In genomic region chr22:28788601-28789000, GRCh38 we compare ENCODE assay signal across 20 cellular contexts.
"Had no signal": no experiment of that assay in that cellular context is flagged by ENCODE, and none has a peak within 500 bp of the region (broad histone marks: within the 10 kb centered on the region; RNA-seq: fewer than 3 reads in every experiment).

No MANE protein-coding gene starts in this region.

- H3K4me3 Mint-ChIP-seq: activated naive CD4-positive, alpha-beta T cell treated with anti-CD3 and anti-CD28 coated beads, Interleukin-2, amount 50 U/mL, for 24 hours; activated T-cell treated with anti-CD3 and anti-CD28 coated beads, Interleukin-2, amount 50 U/mL, for 72 hours; dendritic cell treated with granulocyte-macrophage colony-stimulating factor and Interleukin-4, amounts not matched to agents 40 ng/mL and 50 ng/mL, for 4 days; stimulated activated naive B cell treated with anti-CD40 and anti-IgM and Interleukin-4, amounts not matched to agents 10 μg/mL and 1 μg/mL and 100 μg/mL, for 72 hours; T-helper 1 cell treated with Interleukin-12 subunit alpha and Interleukin-12 subunit beta and Interleukin-4 antibody, amounts not matched to agents 30 μg/mL and 1 μg/mL, for 36 hours had no signal

- H3K27ac ChIP-seq: gastroesophageal sphincter, heart right ventricle, left ventricle myocardium inferior, upper lobe of right lung had no signal

- H3K9me3 Mint-ChIP-seq: activated naive CD4-positive, alpha-beta T cell treated with anti-CD3 and anti-CD28 coated beads, Interleukin-2, amount 50 U/mL, for 24 hours; activated T-cell treated with anti-CD3 and anti-CD28 coated beads, Interleukin-2, amount 50 U/mL, for 72 hours; dendritic cell treated with granulocyte-macrophage colony-stimulating factor and Interleukin-4, amounts not matched to agents 40 ng/mL and 50 ng/mL, for 4 days; naive thymus-derived CD4-positive, alpha-beta T cell; stimulated activated naive B cell treated with anti-CD40 and anti-IgM and Interleukin-4, amounts not matched to agents 10 μg/mL and 1 μg/mL and 100 μg/mL, for 72 hours; T-helper 1 cell treated with Interleukin-12 subunit alpha and Interleukin-12 subunit beta and Interleukin-4 antibody, amounts not matched to agents 30 μg/mL and 1 μg/mL, for 36 hours had no signal

- H3K9me3 ChIP-seq: gastroesophageal sphincter, heart right ventricle, left ventricle myocardium inferior, thoracic aorta, upper lobe of right lung had no signal

- H3K27me3 ChIP-seq: gastroesophageal sphincter, heart right ventricle, upper lobe of right lung had no signal

- H3K27ac Mint-ChIP-seq: activated naive CD4-positive, alpha-beta T cell treated with anti-CD3 and anti-CD28 coated beads, Interleukin-2, amount 50 U/mL, for 24 hours; activated T-cell treated with anti-CD3 and anti-CD28 coated beads, Interleukin-2, amount 50 U/mL, for 72 hours; dendritic cell treated with granulocyte-macrophage colony-stimulating factor and Interleukin-4, amounts not matched to agents 40 ng/mL and 50 ng/mL, for 4 days; stimulated activated naive B cell treated with anti-CD40 and anti-IgM and Interleukin-4, amounts not matched to agents 10 μg/mL and 1 μg/mL and 100 μg/mL, for 72 hours; T-helper 1 cell treated with Interleukin-12 subunit alpha and Interleukin-12 subunit beta and Interleukin-4 antibody, amounts not matched to agents 30 μg/mL and 1 μg/mL, for 36 hours had no signal

- H3K27me3 Mint-ChIP-seq: activated naive CD4-positive, alpha-beta T cell treated with anti-CD3 and anti-CD28 coated beads, Interleukin-2, amount 50 U/mL, for 24 hours; dendritic cell treated with granulocyte-macrophage colony-stimulating factor and Interleukin-4, amounts not matched to agents 40 ng/mL and 50 ng/mL, for 4 days; naive thymus-derived CD4-positive, alpha-beta T cell; stimulated activated naive B cell treated with anti-CD40 and anti-IgM and Interleukin-4, amounts not matched to agents 10 μg/mL and 1 μg/mL and 100 μg/mL, for 72 hours had no signal

- DNase-seq: activated CD4-positive, CD25-positive, alpha-beta regulatory T cell treated with anti-CD3 and anti-CD28 coated beads, Interleukin-2, amount 50 U/mL, for 72 hours; activated CD8-positive, alpha-beta memory T cell treated with anti-CD3 and anti-CD28 coated beads for 24 hours; activated CD8-positive, alpha-beta memory T cell treated with anti-CD3 and anti-CD28 coated beads, Interleukin-2, amount 50 U/mL, for 48 hours; activated effector memory CD4-positive, alpha-beta T cell treated with anti-CD3 and anti-CD28 coated beads, Interleukin-2, amount 50 U/mL, for 16 hours; activated T-cell treated with anti-CD3 and anti-CD28 coated beads, Interleukin-2, amount 50 U/mL, for 72 hours; effector CD8-positive, alpha-beta T cell; heart right ventricle; kidney glomerular epithelial cell; left ventricle myocardium inferior; mesendoderm; naive thymus-derived CD4-positive, alpha-beta T cell; retina; stimulated activated naive B cell treated with anti-CD40 and anti-IgM and Interleukin-4, amounts not matched to agents 10 μg/mL and 1 μg/mL and 100 μg/mL, for 72 hours; upper lobe of right lung had no signal

- ATAC-seq: activated T-cell treated with anti-CD3 and anti-CD28 coated beads, Interleukin-2, amount 50 U/mL, for 72 hours; esophagus mucosa; gastroesophageal sphincter; heart right ventricle; naive thymus-derived CD4-positive, alpha-beta T cell; stimulated activated naive B cell treated with anti-CD40 and anti-IgM and Interleukin-4, amounts not matched to agents 10 μg/mL and 1 μg/mL and 100 μg/mL, for 72 hours; upper lobe of right lung had no signal

- H3K4me3 ChIP-seq: gastroesophageal sphincter, heart right ventricle, left ventricle myocardium inferior, thoracic aorta, upper lobe of right lung had no signal
